8 cellular contexts compared by ENCODE assay signal in genomic region chr4:182925298-182925738, GRCh38. TPM values are rescaled to one million over a fixed set of nuclear protein-coding genes. Genes with fewer than 3 reads are reported as not detected.
DNase-seq lines count a peak whose midpoint lies in the region; ATAC-seq and TF ChIP-seq lines count a peak whose summit lies in the region.

No MANE protein-coding gene starts in this region.

- TF ChIP-seq EP300 in esophagus muscularis mucosa (IDR thresholded peaks at IDR 0.05): no peak

- DNase-seq in COR-L47 (lab: John Stamatoyannopoulos, UW) (peak; percentile 91), NCI-H82 treated with DMSO at 0.1 percent for 48 hours (lab: John Stamatoyannopoulos, UW; ENCODE audit: unreplicated experiment) (peak; percentile 74), esophagus muscularis mucosa (ENCODE audit: extremely low spot score) (no peak), nucleus accumbens (lab: John Stamatoyannopoulos, UW) (peak in 33 of 56 donors; percentile 3 to 62 (median 17)), gastrocnemius medialis (no peak)
- DNase-seq in activated CD8-positive, alpha-beta memory T cell treated with anti-CD3 and anti-CD28 coated beads for 4 hours (ENCODE audit: low read depth in 2 of 2): peak; percentile 21 to 38

- no peak for TF ChIP-seq POLR2A in esophagus muscularis mucosa (IDR thresholded peaks at IDR 0.05; ENCODE audit: low read depth)
- no peak for TF ChIP-seq POLR2A in gastrocnemius medialis (IDR thresholded peaks at IDR 0.05)

- H3K36me3 ChIP-seq in esophagus muscularis mucosa: no peaks in the 10 kb centered on the region
- no peaks in the 10 kb centered on the region for H3K36me3 ChIP-seq in gastrocnemius medialis

- H3K27me3 ChIP-seq in esophagus muscularis mucosa (no peaks in the 10 kb centered on the region), gastrocnemius medialis (no peaks in the 10 kb centered on the region)

- H3K9me3 ChIP-seq in esophagus muscularis mucosa (no peaks in the 10 kb centered on the region), gastrocnemius medialis (no peaks in the 10 kb centered on the region)

- in situ Hi-C loops in gastrocnemius medialis (cut with MboI; ENCODE audit: low sequenced_read_pairs in 4 of 4): loop anchor here in 2 of 4 donors (25.0 kb wide), 2 partner anchors 337 to 487 kb away; no protein-coding TSS in a partner anchor

- intact Hi-C loops in esophagus muscularis mucosa (cut with DNase I): no loop called here
- intact Hi-C loops in gastrocnemius medialis (cut with DNase I; ENCODE audit: low total_unique reads): no loop called here

- H3K27ac ChIP-seq in esophagus muscularis mucosa (replicated peaks in 1 of 4): no peak overlapping the region
- H3K27ac ChIP-seq in gastrocnemius medialis: no peak overlapping the region

- ATAC-seq in GM19397 (IDR thresholded peaks at IDR 0.05; ENCODE audit: unreplicated experiment) (peak; percentile 100), HG03432 (IDR thresholded peaks at IDR 0.05; ENCODE audit: unreplicated experiment) (peak; percentile 100), gastrocnemius medialis (no peak)

- H3K4me3 ChIP-seq in esophagus muscularis mucosa: no peak overlapping the region
- no peak overlapping the region for H3K4me3 ChIP-seq in gastrocnemius medialis

- 70% methylated on average over 9 of the region's 9 CpGs for WGBS in esophagus muscularis mucosa

- H3K4me1 ChIP-seq in esophagus muscularis mucosa (peaks cover 0 to 35% (median 32%) of the 10 kb centered on the region in 4 donors), gastrocnemius medialis (no peaks in the 10 kb centered on the region)

- TF ChIP-seq CTCF in esophagus muscularis mucosa (IDR thresholded peaks at IDR 0.05) (peak; percentile 25 to 33 (median 33)), gastrocnemius medialis (IDR thresholded peaks at IDR 0.05 in 4 of 5, conservative IDR thresholded peaks at IDR 0.05 in 1 of 5) (peak in 2 of 5 experiments; percentile 25 to 32)

RNA-seq across cellular contexts. Expression of gene DCTD, which starts 8.1 kb away (rescaled TPM):
- total RNA-seq in esophagus muscularis mucosa (10 to 100 TPM; 33.6 to 55.3 (median 48.7) TPM), gastrocnemius medialis (10 to 100 TPM; 32.2 to 48.2 (median 39.1) TPM)

Comparison
In these comparisons a context has a peak if more than half of its experiments do, and no peak if none do; other contexts are left out.
1. DNase-seq: peak in COR-L47 (single experiment), NCI-H82 treated with DMSO at 0.1 percent for 48 hours (single experiment), activated CD8-positive, alpha-beta memory T cell treated with anti-CD3 and anti-CD28 coated beads for 4 hours (2 of 2) and nucleus accumbens (33 of 56); none in esophagus muscularis mucosa (single experiment) and gastrocnemius medialis (0 of 2).
2. ATAC-seq: peak in GM19397 (single experiment) and HG03432 (single experiment); none in gastrocnemius medialis (0 of 2).